Comparison of ENCODE assay signal across 12 cellular contexts in genomic region chr2:208280933-208281332, GRCh38. TPM values are rescaled to one million over a fixed set of nuclear protein-coding genes. Genes with fewer than 3 reads are reported as not detected.
DNase-seq lines count a peak whose midpoint lies in the region; ATAC-seq, FAIRE-seq and TF ChIP-seq lines count a peak whose summit lies in the region.
"Had no signal": no experiment of that assay in that cellular context is flagged by ENCODE, and none has a peak within 500 bp of the region (broad histone marks: within the 10 kb centered on the region; RNA-seq: fewer than 3 reads in every experiment).

No MANE protein-coding gene starts in this region.

- no peaks in the 10 kb centered on the region for H3K27me3 ChIP-seq in astrocyte (ENCODE audit: insufficient read depth, low read length)

- no peak overlapping the region for H3K4me3 Mint-ChIP-seq in activated naive CD4-positive, alpha-beta T cell treated with anti-CD3 and anti-CD28 coated beads for 36 hours
- peak overlapping the region; percentile 51 for H3K4me3 Mint-ChIP-seq in astrocyte (ENCODE audit: unreplicated experiment)
- H3K4me3 Mint-ChIP-seq: T-helper 1 cell treated with Interleukin-12 subunit alpha and Interleukin-12 subunit beta and Interleukin-4 antibody, amounts not matched to agents 30 μg/mL and 1 μg/mL, for 36 hours had no signal

- H3K27ac Mint-ChIP-seq in activated naive CD4-positive, alpha-beta T cell treated with anti-CD3 and anti-CD28 coated beads for 36 hours, result no peak overlapping the region
- no peak overlapping the region for H3K27ac Mint-ChIP-seq in astrocyte (ENCODE audit: unreplicated experiment)
- H3K27ac Mint-ChIP-seq: T-helper 1 cell treated with Interleukin-12 subunit alpha and Interleukin-12 subunit beta and Interleukin-4 antibody, amounts not matched to agents 30 μg/mL and 1 μg/mL, for 36 hours had no signal

- no peak overlapping the region for H2AFZ ChIP-seq in astrocyte (ENCODE audit: low read depth, low read length)

- no peak for FAIRE-seq in astrocyte (lab: Jason Lieb, UNC)
- FAIRE-seq: HepG2 had no signal

- peaks cover 47% of the 10 kb centered on the region for H4K20me1 ChIP-seq in astrocyte (ENCODE audit: insufficient read depth, low read length)

- TF ChIP-seq CTCF in astrocyte (IDR thresholded peaks at IDR 0.05; ENCODE audit: insufficient read depth, low read depth, low read length), result no peak

- H3K9ac ChIP-seq in astrocyte (ENCODE audit: low read length), result no peak overlapping the region

- H3K27me3 Mint-ChIP-seq in activated naive CD4-positive, alpha-beta T cell treated with anti-CD3 and anti-CD28 coated beads for 36 hours (ENCODE audit: low read depth), result no peaks in the 10 kb centered on the region
- no peaks in the 10 kb centered on the region for H3K27me3 Mint-ChIP-seq in astrocyte (ENCODE audit: low read depth, unreplicated experiment)

- no peak overlapping the region for H3K4me3 ChIP-seq in astrocyte (ENCODE audit: insufficient read depth, low read depth, low read length)
- H3K4me3 ChIP-seq: skin epidermis had no signal

- H3K36me3 Mint-ChIP-seq in activated naive CD4-positive, alpha-beta T cell treated with anti-CD3 and anti-CD28 coated beads for 36 hours (ENCODE audit: low read depth), result peaks cover 51% of the 10 kb centered on the region
- peaks cover 32% of the 10 kb centered on the region for H3K36me3 Mint-ChIP-seq in astrocyte (ENCODE audit: low read depth, unreplicated experiment)

- H3K4me2 ChIP-seq in astrocyte (ENCODE audit: low read length), result no peak overlapping the region

- H3K79me2 ChIP-seq in astrocyte (ENCODE audit: insufficient read depth, low read length), result peaks cover 4% of the 10 kb centered on the region

- no peak overlapping the region for H3K27ac ChIP-seq in astrocyte (ENCODE audit: low read depth, low read length)
- H3K27ac ChIP-seq: skin epidermis had no signal

- peaks cover 22% of the 10 kb centered on the region for H3K4me1 Mint-ChIP-seq in activated naive CD4-positive, alpha-beta T cell treated with anti-CD3 and anti-CD28 coated beads for 36 hours (ENCODE audit: low read depth)
- peaks cover 19% of the 10 kb centered on the region for H3K4me1 Mint-ChIP-seq in astrocyte (ENCODE audit: low read depth, unreplicated experiment)

- H3K36me3 ChIP-seq in astrocyte (ENCODE audit: insufficient read depth, low read length), result peaks cover 24% of the 10 kb centered on the region

- H3K9me3 Mint-ChIP-seq in activated naive CD4-positive, alpha-beta T cell treated with anti-CD3 and anti-CD28 coated beads for 36 hours, result peaks cover 2% of the 10 kb centered on the region
- H3K9me3 Mint-ChIP-seq in astrocyte (ENCODE audit: unreplicated experiment), result no peaks in the 10 kb centered on the region
- H3K9me3 Mint-ChIP-seq: T-helper 1 cell treated with Interleukin-12 subunit alpha and Interleukin-12 subunit beta and Interleukin-4 antibody, amounts not matched to agents 30 μg/mL and 1 μg/mL, for 36 hours had no signal

- no peaks in the 10 kb centered on the region for H3K9me3 ChIP-seq in astrocyte (ENCODE audit: insufficient read depth, low read depth, low read length)

- H3K4me1 ChIP-seq in astrocyte (ENCODE audit: insufficient read depth, low read length), result peaks cover 4% of the 10 kb centered on the region

- intact Hi-C loops in activated naive CD4-positive, alpha-beta T cell treated with anti-CD3 and anti-CD28 coated beads for 36 hours (cut with micrococcal nuclease), result loop anchor here (2.0 kb wide), 1 partner anchor 14 kb away; the partner anchor contains the start of gene PIKFYVE

- CTCF ChIA-PET in activated naive CD4-positive, alpha-beta T cell treated with anti-CD3 and anti-CD28 coated beads for 36 hours (lab: Charles Lee), result interaction anchor here (0.6 to 0.8 kb wide), 2 partner anchors 23 to 27 kb away, joined by 3 read pairs; no protein-coding TSS in a partner anchor

- ATAC-seq in HG02938 (IDR thresholded peaks at IDR 0.05; ENCODE audit: unreplicated experiment) (peak; percentile 64), GM18519 (IDR thresholded peaks at IDR 0.05; ENCODE audit: low FRiP score, unreplicated experiment) (no peak)
- ATAC-seq in stimulated activated naive CD8-positive, alpha-beta T cell treated with anti-CD3 and anti-CD28 coated beads, Interleukin-15, Interleukin-2, amounts not matched to agents 100 U/mL and 50 U/mL, for 24 hours, result peak; percentile 85
- ATAC-seq: HepG2 had no signal

- peak; percentile 17 for DNase-seq in activated naive CD4-positive, alpha-beta T cell treated with anti-CD3 and anti-CD28 coated beads for 36 hours
- no peak for DNase-seq in activated naive CD4-positive, alpha-beta T cell treated with Interleukin-2 at 50 U/mL for 16 hours
- DNase-seq in astrocyte (ENCODE audit: low read depth), result peak; percentile 60
- no peak for DNase-seq in stimulated activated naive CD8-positive, alpha-beta T cell treated with anti-CD3 and anti-CD28 coated beads, Interleukin-15, Interleukin-2, amounts not matched to agents 100 U/mL and 50 U/mL, for 24 hours
- no peak for DNase-seq in NCI-H146 (lab: John Stamatoyannopoulos, UW)
- no peak for DNase-seq in stimulated activated naive CD4-positive, alpha-beta T cell (lab: John Stamatoyannopoulos, UW)
- DNase-seq: activated gamma-delta T cell had no signal

RNA-seq across cellular contexts. Expression of gene PIKFYVE, which starts 14.9 kb away (rescaled TPM):
- 10 to 100 TPM; 20.2 to 22.4 TPM for total RNA-seq in activated naive CD4-positive, alpha-beta T cell treated with anti-CD3 and anti-CD28 coated beads for 36 hours
- 29.8 and 32.2 TPM in 2 replicates for total RNA-seq in astrocyte

RNA-seq across cellular contexts. Expression of gene IDH1, which starts 26.1 kb away (rescaled TPM):
- 10 to 100 TPM; 18.5 to 21.9 TPM for total RNA-seq in activated naive CD4-positive, alpha-beta T cell treated with anti-CD3 and anti-CD28 coated beads for 36 hours
- 160 and 181 TPM in 2 replicates for total RNA-seq in astrocyte

Comparison
In these comparisons a context has a peak if more than half of its experiments do, and no peak if none do; other contexts are left out.
1. DNase-seq: peak in activated naive CD4-positive, alpha-beta T cell treated with anti-CD3 and anti-CD28 coated beads for 36 hours (single experiment) and astrocyte (single experiment); none in activated naive CD4-positive, alpha-beta T cell treated with Interleukin-2 at 50 U/mL for 16 hours (single experiment), stimulated activated naive CD8-positive, alpha-beta T cell treated with anti-CD3 and anti-CD28 coated beads, Interleukin-15, Interleukin-2, amounts not matched to agents 100 U/mL and 50 U/mL, for 24 hours (single experiment), NCI-H146 (single experiment) and stimulated activated naive CD4-positive, alpha-beta T cell (0 of 6).